In genomic region chr15:75639191-75639708, GRCh38 we compare ENCODE assay signal across 2 cellular contexts.
TF ChIP-seq lines count a peak whose summit lies in the region.

No MANE protein-coding gene starts in this region.

TF ChIP-seq in HEK293, 187 proteins besides CTCF, POLR2A, EP300 and RAD21 (continued from another document):
- TF ChIP-seq PRDM10 (tag by site-specific recombination; IDR thresholded peaks at IDR 0.05) = peak; percentile 40
- no peak for TF ChIP-seq GLIS2 (tag by site-specific recombination; IDR thresholded peaks at IDR 0.05)

TF ChIP-seq in WTC11, 78 proteins besides CTCF, POLR2A, EP300 and RAD21 (continued from another document):
- TF ChIP-seq AFF4 (CRISPR knock-in tag; IDR thresholded peaks at IDR 0.05; ENCODE audit: borderline replicate concordance) (no peak), MAX (CRISPR knock-in tag; IDR thresholded peaks at IDR 0.05) (no peak), NFATC4 (CRISPR knock-in tag; IDR thresholded peaks at IDR 0.05) (no peak), EMX1 (CRISPR knock-in tag; IDR thresholded peaks at IDR 0.05) (no peak), ARID4B (CRISPR knock-in tag; IDR thresholded peaks at IDR 0.05; ENCODE audit: borderline replicate concordance) (no peak), ZNF281 (CRISPR knock-in tag; IDR thresholded peaks at IDR 0.05) (no peak)
